16 cellular contexts compared by ENCODE assay signal in genomic region chr10:21746118-21746517, GRCh38.
DNase-seq lines count a peak whose midpoint lies in the region; ATAC-seq, FAIRE-seq and TF ChIP-seq lines count a peak whose summit lies in the region.
"Had no signal": no experiment of that assay in that cellular context is flagged by ENCODE, and none has a peak within 500 bp of the region (broad histone marks: within the 10 kb centered on the region; RNA-seq: fewer than 3 reads in every experiment).

No MANE protein-coding gene starts in this region.

- POLR2A ChIA-PET in H1 (lab: Charles Lee; ENCODE audit: partially characterized antibody) = interaction anchor here (0.7 to 3.0 kb wide), 4 partner anchors 10 to 1191 kb away, joined by 3 to 10 read pairs (median 3); no protein-coding TSS in a partner anchor

- ATAC-seq in T-helper 17 cell (peak; percentile 80), HG03520 (IDR thresholded peaks at IDR 0.05; ENCODE audit: unreplicated experiment) (no peak)
- ATAC-seq in stimulated activated naive CD8-positive, alpha-beta T cell treated with anti-CD3 and anti-CD28 coated beads, Interleukin-15, Interleukin-2, amounts not matched to agents 100 U/mL and 50 U/mL, for 24 hours = peak; percentile 58
- ATAC-seq: esophagus mucosa had no signal

- no peaks in the 10 kb centered on the region for H3K79me2 ChIP-seq in H1 (ENCODE audit: control insufficient read depth in 1 of 2, insufficient read depth in 2 of 2, low read length in 2 of 2)

- no peak overlapping the region for H3K4me3 ChIP-seq in H1 (ENCODE audit: extremely low read depth in 1 of 4, insufficient read depth in 2 of 4, low read depth in 3 of 4, low read length in 4 of 4)
- H3K4me3 ChIP-seq: HAP-1, prostate gland, vagina had no signal

- peaks cover 0 to 39% (median 11%) of the 10 kb centered on the region in 4 experiments; a peak in 6 of 8 replicates for H3K36me3 ChIP-seq in H1 (ENCODE audit: control insufficient read depth in 2 of 4, insufficient read depth in 4 of 4, low read length in 3 of 4)

- H3K23me2 ChIP-seq in H1 (ENCODE audit: low read depth, low read length) = peaks cover 2% of the 10 kb centered on the region; the same call in 1 of the 2 replicates

- H2AFZ ChIP-seq in H1 (ENCODE audit: low read length) = no peak overlapping the region

- no peak overlapping the region for H2BK5ac ChIP-seq in H1 (ENCODE audit: low read depth, low read length)

- CTCF ChIA-PET in H1 (lab: Charles Lee; ENCODE audit: partially characterized antibody) = interaction anchor here (0.7 to 3.6 kb wide), 3 partner anchors 14 to 866 kb away, joined by 3 to 16 read pairs (median 4); no protein-coding TSS in a partner anchor

- 0 out of 4 replicates have a peak overlapping the region, but pooled peaks of 1 of the 2 experiments have one; percentile 31 for H3K4me2 ChIP-seq in H1 (ENCODE audit: insufficient read depth in 1 of 2, low read depth in 2 of 2, low read length in 2 of 2)

- H3K9me3 ChIP-seq in T-helper 17 cell (ENCODE audit: control insufficient read depth, low read length, poor library complexity, severe bottlenecking) (no peaks in the 10 kb centered on the region), H1 (ENCODE audit: insufficient read depth in 2 of 2, low read depth in 1 of 2, low read length in 1 of 2) (no peaks in the 10 kb centered on the region)
- H3K9me3 ChIP-seq: HAP-1, prostate gland, vagina had no signal

- H4K20me1 ChIP-seq in H1 (replicated peaks in 1 of 2; ENCODE audit: control insufficient read depth in 1 of 2, insufficient read depth in 2 of 2, low read length in 2 of 2) = no peaks in the 10 kb centered on the region

- no peaks in the 10 kb centered on the region for H3K27me3 ChIP-seq in H1 (replicated peaks in 1 of 4; ENCODE audit: control insufficient read depth in 3 of 4, extremely low read depth in 1 of 4, insufficient read depth in 3 of 4, low read length in 3 of 4)
- H3K27me3 ChIP-seq: brain microvascular endothelial cell, vagina had no signal

- H4K5ac ChIP-seq in H1 (ENCODE audit: insufficient read length, low read depth, low read length) = peak overlapping the region; percentile 16

- H4K8ac ChIP-seq in H1 (ENCODE audit: extremely low read depth, insufficient read depth, low read length) = peak overlapping the region; percentile 61; the same call in 1 of the 2 replicates

- TF ChIP-seq RAD21 in H1 (IDR thresholded peaks at IDR 0.05 in 1 of 2, conservative IDR thresholded peaks at IDR 0.05 in 1 of 2; ENCODE audit: low read depth in 2 of 2, low read length in 2 of 2) = no peak

- H3K36me3 Mint-ChIP-seq in activated T-cell treated with anti-CD3 and anti-CD28 coated beads, Interleukin-2, amount 50 U/mL, for 24 hours (ENCODE audit: low read depth) = peaks cover 48% of the 10 kb centered on the region
- peaks cover 2% of the 10 kb centered on the region for H3K36me3 Mint-ChIP-seq in T-helper 17 cell (ENCODE audit: low read depth)

- H3K4me3 Mint-ChIP-seq in activated T-cell treated with anti-CD3 and anti-CD28 coated beads, Interleukin-2, amount 50 U/mL, for 24 hours = no peak overlapping the region
- peak overlapping the region; percentile 56 for H3K4me3 Mint-ChIP-seq in T-helper 17 cell

- H3K56ac ChIP-seq in H1 (replicated peaks; ENCODE audit: insufficient read length, low read depth, low read length) = no peak overlapping the region

- H3K18ac ChIP-seq in H1 (ENCODE audit: extremely low read depth, low read length) = no peak overlapping the region

- no peak overlapping the region for H3K23ac ChIP-seq in H1 (ENCODE audit: insufficient read length)

- H2AK5ac ChIP-seq in H1 (ENCODE audit: low read depth, low read length) = no peak overlapping the region

- DNase-seq in activated T-cell treated with anti-CD3 and anti-CD28 coated beads, Interleukin-2, amount 50 U/mL, for 24 hours = no peak
- DNase-seq in activated T-cell treated with anti-CD3 and anti-CD28 coated beads, Interleukin-2, amount 50 U/mL, for 1 hour = no peak
- DNase-seq in T-helper 17 cell (no peak), H1 (ENCODE audit: low read depth in 1 of 2, low spot score in 2 of 2) (no peak), DMS79 treated with DMSO at 0.1 percent for 48 hours (lab: John Stamatoyannopoulos, UW) (no peak)
- DNase-seq in stimulated activated naive CD8-positive, alpha-beta T cell treated with anti-CD3 and anti-CD28 coated beads, Interleukin-15, Interleukin-2, amounts not matched to agents 100 U/mL and 50 U/mL, for 24 hours = no peak
- no peak for DNase-seq in stimulated activated CD4-positive, alpha-beta T cell treated with anti-CD3 and anti-CD28 coated beads, Interleukin-12 subunit alpha, Interleukin-12 subunit beta, amount 100 ng/mL, for 4 hours
- DNase-seq: activated gamma-delta T cell, brain microvascular endothelial cell, NCI-H1694 treated with DMSO at 0.1 percent for 48 hours, SHP77 treated with DMSO at 0.1 percent for 48 hours had no signal

- no peak overlapping the region for H3K9ac ChIP-seq in H1 (replicated peaks in 1 of 4; ENCODE audit: extremely low read depth in 1 of 4, low read depth in 3 of 4, low read length in 3 of 4)

- H3K79me1 ChIP-seq in H1 (ENCODE audit: low read depth, low read length) = no peaks in the 10 kb centered on the region; the same call in none of the 2 replicates

- H3K27ac ChIP-seq in H1 (ENCODE audit: low read depth, low read length) = no peak overlapping the region
- H3K27ac ChIP-seq: brain microvascular endothelial cell, prostate gland, vagina had no signal

- no peaks in the 10 kb centered on the region for H3K9me3 Mint-ChIP-seq in activated T-cell treated with anti-CD3 and anti-CD28 coated beads, Interleukin-2, amount 50 U/mL, for 24 hours

- TF ChIP-seq POLR2A in H1 (IDR thresholded peaks at IDR 0.05; ENCODE audit: control extremely low read depth in 1 of 2, low read depth in 2 of 2, low read length in 2 of 2) = no peak; a peak in 1 of 3 replicates

- no peak overlapping the region for H2BK20ac ChIP-seq in H1 (ENCODE audit: low read length)

- TF ChIP-seq CTCF in H1 (IDR thresholded peaks at IDR 0.05; ENCODE audit: control extremely low read depth in 1 of 3, insufficient read depth in 1 of 3, low read depth in 1 of 3, low read length in 3 of 3) = no peak

- no peak for FAIRE-seq in H1 (lab: Jason Lieb, UNC)

- H3K4me1 ChIP-seq in H1 (replicated peaks in 1 of 4; ENCODE audit: control insufficient read depth in 3 of 4, insufficient read depth in 4 of 4, low read length in 3 of 4) = peaks cover 12 to 25% (median 18%) of the 10 kb centered on the region in 4 experiments
- H3K4me1 ChIP-seq: prostate gland had no signal

- no peak overlapping the region for H2BK12ac ChIP-seq in H1 (ENCODE audit: low read depth, low read length)

- no peak overlapping the region for H4K91ac ChIP-seq in H1 (replicated peaks; ENCODE audit: insufficient read length, low read length)

- no peaks in the 10 kb centered on the region for H3K27me3 Mint-ChIP-seq in activated T-cell treated with anti-CD3 and anti-CD28 coated beads, Interleukin-2, amount 50 U/mL, for 24 hours
- H3K27me3 Mint-ChIP-seq in T-helper 17 cell = no peaks in the 10 kb centered on the region

- no peak overlapping the region for H3K14ac ChIP-seq in H1 (ENCODE audit: insufficient read length)

- no peak overlapping the region for H3K4ac ChIP-seq in H1 (replicated peaks; ENCODE audit: insufficient read length, low read depth, low read length)

- H2BK120ac ChIP-seq in H1 (replicated peaks; ENCODE audit: low read depth, low read length) = no peak overlapping the region

- no peak for TF ChIP-seq EP300 in H1 (IDR thresholded peaks at IDR 0.05; ENCODE audit: borderline replicate concordance in 1 of 2, low read depth in 2 of 2, low read length in 2 of 2)

- peaks cover 33% of the 10 kb centered on the region for H3K4me1 Mint-ChIP-seq in activated T-cell treated with anti-CD3 and anti-CD28 coated beads, Interleukin-2, amount 50 U/mL, for 24 hours (ENCODE audit: low read depth)
- H3K4me1 Mint-ChIP-seq in T-helper 17 cell = peaks cover 15% of the 10 kb centered on the region

- 84% methylated on average over 6 of the region's 6 CpGs; no CpG with 5 or more reads in 1 of the 2 experiments for WGBS in H1 (ENCODE audit: extremely low coverage in 1 of 2, insufficient coverage in 1 of 2, insufficient read length in 1 of 2, insufficient replicate concordance in 2 of 2, low coverage in 1 of 2, low lambda C conversion rate in 2 of 2, missing lambda C conversion rate in 1 of 2), 2 experiments

- no peak overlapping the region for H2BK15ac ChIP-seq in H1 (ENCODE audit: low read length)

- peak overlapping the region; percentile 83 for H3K27ac Mint-ChIP-seq in activated T-cell treated with anti-CD3 and anti-CD28 coated beads, Interleukin-2, amount 50 U/mL, for 24 hours
- H3K27ac Mint-ChIP-seq in T-helper 17 cell = peak overlapping the region; percentile 74

TF ChIP-seq in H1, 55 proteins besides CTCF, POLR2A, EP300 and RAD21:
- TF ChIP-seq SRF (IDR thresholded peaks at IDR 0.05; ENCODE audit: low read depth, low read length) (no peak), POLR2AphosphoS5 (IDR thresholded peaks at IDR 0.05; ENCODE audit: low read depth, low read length) (peak; percentile 65)
TF ChIP-seq in H1: peak in this region for 1.
